In genomic region chr3:31724681-31725080, GRCh38 we compare ENCODE assay signal across 10 cellular contexts.
A peak's percentile ranks its signal among the peaks of the same experiment; 100 is the strongest.
DNase-seq lines count a peak whose midpoint lies in the region; ATAC-seq and TF ChIP-seq lines count a peak whose summit lies in the region.
"Had no signal": no experiment of that assay in that cellular context is flagged by ENCODE, and none has a peak within 500 bp of the region (broad histone marks: within the 10 kb centered on the region; RNA-seq: fewer than 3 reads in every experiment).

No MANE protein-coding gene starts in this region.

- no peak overlapping the region for H3K4me3 ChIP-seq in choroid plexus epithelial cell (ENCODE audit: low read depth, low read length)
- no peak overlapping the region for H3K4me3 ChIP-seq in testis
- H3K4me3 ChIP-seq: HAP-1 had no signal

- no peaks in the 10 kb centered on the region for H3K4me1 ChIP-seq in testis
- H3K4me1 ChIP-seq: HAP-1 had no signal

- intact Hi-C loops in testis (cut with DNase I; ENCODE audit: low total_unique reads), result no loop called here

- no peaks in the 10 kb centered on the region for H3K9me3 ChIP-seq in testis
- H3K9me3 ChIP-seq: HAP-1 had no signal

- 78% methylated on average over 4 of the region's 4 CpGs for WGBS in testis, 2 donors

- no peak for ATAC-seq in GM21381 (IDR thresholded peaks at IDR 0.05; ENCODE audit: unreplicated experiment)
- ATAC-seq: Right ventricle myocardium inferior had no signal

- peak; percentile 6 for DNase-seq in NCI-H748 (lab: John Stamatoyannopoulos, UW; ENCODE audit: unreplicated experiment)
- no peak for DNase-seq in NCI-H748 treated with DMSO at 0.1 percent for 48 hours (lab: John Stamatoyannopoulos, UW)
- peak; percentile 46 for DNase-seq in MV-4-11 (lab: John Stamatoyannopoulos, UW)
- peak; percentile 69 for DNase-seq in choroid plexus epithelial cell (ENCODE audit: low read depth)
- DNase-seq in renal cortical epithelial cell (ENCODE audit: low read depth), result peak; percentile 13
- DNase-seq in epidermal melanocyte (ENCODE audit: insufficient read length, low spot score), result no peak
- DNase-seq in testis, result no peak

- TF ChIP-seq CTCF in choroid plexus epithelial cell (conservative IDR thresholded peaks at IDR 0.05; ENCODE audit: low read depth, low read length) (peak; percentile 66), testis (IDR thresholded peaks at IDR 0.05) (no peak)

- H3K27me3 ChIP-seq in testis, result no peaks in the 10 kb centered on the region

- H3K27ac ChIP-seq in testis, result no peak overlapping the region

- H3K36me3 ChIP-seq in testis (ENCODE audit: low read depth, missing control alignments), result no peaks in the 10 kb centered on the region
- H3K36me3 ChIP-seq: HAP-1 had no signal

- no peak for TF ChIP-seq POLR2A in testis (IDR thresholded peaks at IDR 0.05)

Comparison
In these comparisons a context has a peak if more than half of its experiments do, and no peak if none do; other contexts are left out.
1. DNase-seq: peak in NCI-H748 (single experiment), MV-4-11 (single experiment), choroid plexus epithelial cell (single experiment) and renal cortical epithelial cell (single experiment); none in NCI-H748 treated with DMSO at 0.1 percent for 48 hours (single experiment), epidermal melanocyte (single experiment) and testis (single experiment).